In the genomic region with DNA sequence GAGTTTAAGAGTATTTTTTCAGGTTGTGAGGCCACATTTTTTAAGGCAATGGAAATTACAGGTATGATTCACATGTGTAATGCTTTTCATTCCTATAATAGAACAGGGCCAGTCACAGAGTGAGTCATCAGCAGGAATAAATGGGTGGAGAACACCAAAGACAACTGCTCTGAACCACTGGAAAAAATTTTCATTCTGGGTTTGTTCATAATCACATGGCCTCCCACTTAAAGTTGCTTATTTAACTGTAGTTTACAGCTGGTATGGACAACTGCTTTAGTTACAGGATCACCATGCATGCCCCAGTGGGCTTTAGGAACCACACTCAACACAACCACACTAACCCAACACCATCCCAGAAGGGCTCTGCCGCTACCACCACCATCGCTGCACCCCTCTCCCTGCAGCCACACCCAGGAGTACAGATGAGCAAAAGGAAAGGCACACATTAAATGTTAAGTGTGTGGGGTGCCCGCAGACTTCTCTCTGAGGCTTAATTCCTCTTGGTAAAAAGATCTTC, we compare ENCODE assay signal across 1 cellular context.
TF ChIP-seq lines count a peak whose summit lies in the region.

No MANE protein-coding gene starts in this region.

TF ChIP-seq in WTC11, 78 proteins besides CTCF, POLR2A, EP300 and RAD21 (continued from another document):
- TF ChIP-seq, protein P1, sequence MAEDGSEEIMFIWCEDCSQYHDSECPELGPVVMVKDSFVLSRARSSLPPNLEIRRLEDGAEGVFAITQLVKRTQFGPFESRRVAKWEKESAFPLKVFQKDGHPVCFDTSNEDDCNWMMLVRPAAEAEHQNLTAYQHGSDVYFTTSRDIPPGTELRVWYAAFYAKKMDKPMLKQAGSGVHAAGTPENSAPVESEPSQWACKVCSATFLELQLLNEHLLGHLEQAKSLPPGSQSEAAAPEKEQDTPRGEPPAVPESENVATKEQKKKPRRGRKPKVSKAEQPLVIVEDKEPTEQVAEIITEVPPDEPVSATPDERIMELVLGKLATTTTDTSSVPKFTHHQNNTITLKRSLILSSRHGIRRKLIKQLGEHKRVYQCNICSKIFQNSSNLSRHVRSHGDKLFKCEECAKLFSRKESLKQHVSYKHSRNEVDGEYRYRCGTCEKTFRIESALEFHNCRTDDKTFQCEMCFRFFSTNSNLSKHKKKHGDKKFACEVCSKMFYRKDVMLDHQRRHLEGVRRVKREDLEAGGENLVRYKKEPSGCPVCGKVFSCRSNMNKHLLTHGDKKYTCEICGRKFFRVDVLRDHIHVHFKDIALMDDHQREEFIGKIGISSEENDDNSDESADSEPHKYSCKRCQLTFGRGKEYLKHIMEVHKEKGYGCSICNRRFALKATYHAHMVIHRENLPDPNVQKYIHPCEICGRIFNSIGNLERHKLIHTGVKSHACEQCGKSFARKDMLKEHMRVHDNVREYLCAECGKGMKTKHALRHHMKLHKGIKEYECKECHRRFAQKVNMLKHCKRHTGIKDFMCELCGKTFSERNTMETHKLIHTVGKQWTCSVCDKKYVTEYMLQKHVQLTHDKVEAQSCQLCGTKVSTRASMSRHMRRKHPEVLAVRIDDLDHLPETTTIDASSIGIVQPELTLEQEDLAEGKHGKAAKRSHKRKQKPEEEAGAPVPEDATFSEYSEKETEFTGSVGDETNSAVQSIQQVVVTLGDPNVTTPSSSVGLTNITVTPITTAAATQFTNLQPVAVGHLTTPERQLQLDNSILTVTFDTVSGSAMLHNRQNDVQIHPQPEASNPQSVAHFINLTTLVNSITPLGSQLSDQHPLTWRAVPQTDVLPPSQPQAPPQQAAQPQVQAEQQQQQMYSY (CRISPR knock-in tag; IDR thresholded peaks at IDR 0.05), result no peak
TF ChIP-seq in WTC11: peak in this region for 0.
